23 cellular contexts compared by ENCODE assay signal in genomic region chr12:89836026-89836425, GRCh38.
"Had no signal": no experiment of that assay in that cellular context is flagged by ENCODE, and none has a peak within 500 bp of the region (broad histone marks: within the 10 kb centered on the region; RNA-seq: fewer than 3 reads in every experiment).

No MANE protein-coding gene starts in this region.

- H3K27ac Mint-ChIP-seq: activated naive CD8-positive, alpha-beta T cell treated with anti-CD3 and anti-CD28 coated beads, Interleukin-2, amount 50 U/mL, for 24 hours; activated T-helper 17 cell treated with anti-CD3 and anti-CD28 coated beads, Interleukin-2, amount 50 U/mL, for 72 hours; memory B cell; naive thymus-derived CD8-positive, alpha-beta T cell; progenitor cell of endocrine pancreas; T-helper 17 cell had no signal

- H3K4me3 ChIP-seq: colonic mucosa, hepatocyte, left ventricle myocardium inferior, skin epidermis, suprapubic skin had no signal

- H3K36me3 Mint-ChIP-seq: memory B cell; naive thymus-derived CD8-positive, alpha-beta T cell had no signal

- H3K9me3 Mint-ChIP-seq: activated naive CD8-positive, alpha-beta T cell treated with anti-CD3 and anti-CD28 coated beads, Interleukin-2, amount 50 U/mL, for 24 hours; activated T-helper 17 cell treated with anti-CD3 and anti-CD28 coated beads, Interleukin-2, amount 50 U/mL, for 72 hours; memory B cell; naive thymus-derived CD8-positive, alpha-beta T cell had no signal

- H3K27me3 ChIP-seq: colonic mucosa, hepatocyte, suprapubic skin had no signal

- H3K4me3 Mint-ChIP-seq: activated naive CD8-positive, alpha-beta T cell treated with anti-CD3 and anti-CD28 coated beads, Interleukin-2, amount 50 U/mL, for 24 hours; activated T-helper 17 cell treated with anti-CD3 and anti-CD28 coated beads, Interleukin-2, amount 50 U/mL, for 72 hours; memory B cell; naive thymus-derived CD8-positive, alpha-beta T cell; T-helper 17 cell had no signal

- DNase-seq: activated CD4-positive, alpha-beta T cell treated with anti-CD3 and anti-CD28 coated beads, Interleukin-2, amount 50 U/mL, for 4 hours; activated CD4-positive, CD25-positive, alpha-beta regulatory T cell treated with anti-CD3 and anti-CD28 coated beads, Interleukin-2, amount 50 U/mL, for 72 hours; activated naive CD4-positive, alpha-beta T cell treated with Interleukin-2 at 50 U/mL for 16 hours; activated naive CD8-positive, alpha-beta T cell treated with anti-CD3 and anti-CD28 coated beads, Interleukin-2, amount 50 U/mL, for 24 hours; central memory CD4-positive, alpha-beta T cell; colonic mucosa; effector CD4-positive, alpha-beta T cell; islet precursor cell; left ventricle myocardium inferior; naive thymus-derived CD8-positive, alpha-beta T cell; occipital lobe; right cardiac atrium; stimulated activated CD4-positive, alpha-beta T cell treated with anti-CD3 and anti-CD28 coated beads, Interleukin-4, amount 100 ng/mL, for 4 hours; stimulated activated CD8-positive, alpha-beta memory T cell treated with anti-CD3 and anti-CD28 coated beads, Interleukin-4, amount 100 ng/mL, for 48 hours; stimulated activated naive CD4-positive, alpha-beta T cell treated with Interleukin-2 at 50 U/mL for 16 hours; T-helper 17 cell; trophoblast cell had no signal

- H3K27ac ChIP-seq: colonic mucosa, hepatocyte, left ventricle myocardium inferior, skin epidermis, suprapubic skin had no signal

- H3K4me1 Mint-ChIP-seq: activated T-helper 17 cell treated with anti-CD3 and anti-CD28 coated beads, Interleukin-2, amount 50 U/mL, for 72 hours had no signal

- H3K27me3 Mint-ChIP-seq: activated naive CD8-positive, alpha-beta T cell treated with anti-CD3 and anti-CD28 coated beads, Interleukin-2, amount 50 U/mL, for 24 hours; activated T-helper 17 cell treated with anti-CD3 and anti-CD28 coated beads, Interleukin-2, amount 50 U/mL, for 72 hours; memory B cell; naive thymus-derived CD8-positive, alpha-beta T cell; progenitor cell of endocrine pancreas; T-helper 17 cell had no signal

- H3K36me3 ChIP-seq: colonic mucosa, left ventricle myocardium inferior, suprapubic skin had no signal
